1 cellular context compared by ENCODE assay signal in the genomic region with DNA sequence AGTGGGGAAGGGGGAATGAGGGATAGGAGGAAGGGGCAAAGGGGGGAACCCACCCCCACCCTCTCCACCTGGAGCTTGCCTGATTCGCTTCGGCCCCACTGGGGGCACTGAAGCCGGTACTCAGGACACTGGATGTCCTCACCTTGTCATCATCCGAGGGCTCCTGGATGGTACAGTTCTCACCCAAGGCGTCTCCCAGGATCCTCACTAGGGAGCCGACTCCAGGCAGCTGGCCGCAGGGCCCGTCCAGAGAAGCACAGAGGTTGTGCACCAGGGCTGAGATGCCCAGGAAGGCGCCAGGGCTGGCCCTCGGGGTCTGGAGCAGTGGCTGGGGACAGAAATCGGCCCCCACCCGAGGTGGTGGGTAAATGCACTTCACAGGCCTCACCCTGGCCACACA.
TF ChIP-seq lines count a peak whose summit lies in the region.

No MANE protein-coding gene starts in this region.

TF ChIP-seq in HCT116, 20 proteins besides CTCF, POLR2A, EP300 and RAD21:
- no peak for TF ChIP-seq TCF7L2 (IDR thresholded peaks at IDR 0.05; ENCODE audit: borderline replicate concordance, extremely low read depth, insufficient read depth, insufficient read length)
- TF ChIP-seq, protein P1, sequence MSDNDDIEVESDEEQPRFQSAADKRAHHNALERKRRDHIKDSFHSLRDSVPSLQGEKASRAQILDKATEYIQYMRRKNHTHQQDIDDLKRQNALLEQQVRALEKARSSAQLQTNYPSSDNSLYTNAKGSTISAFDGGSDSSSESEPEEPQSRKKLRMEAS (IDR thresholded peaks at IDR 0.05), result no peak
- TF ChIP-seq YY1 (IDR thresholded peaks at IDR 0.05; ENCODE audit: extremely low read depth, insufficient replicate concordance, low read depth, low read length), result no peak
- no peak for TF ChIP-seq SP1 (IDR thresholded peaks at IDR 0.05; ENCODE audit: low read depth)
- no peak for TF ChIP-seq EZH2 (IDR thresholded peaks at IDR 0.05)
TF ChIP-seq in HCT116: peak in this region for 0.
